In genomic region chr2:218908721-218909619, GRCh38 we compare ENCODE assay signal across 1 cellular context.
TF ChIP-seq lines count a peak whose summit lies in the region.

No MANE protein-coding gene starts in this region.

TF ChIP-seq in K562, 482 proteins besides CTCF, POLR2A, EP300 and RAD21 (continued from another document and continues in another):
- TF ChIP-seq ZNF407 (IDR thresholded peaks at IDR 0.05; ENCODE audit: low read depth) (no peak), ARNT (IDR thresholded peaks at IDR 0.05) (no peak), CTCFL (IDR thresholded peaks at IDR 0.05; ENCODE audit: borderline replicate concordance, insufficient read depth, low read depth, low read length, poor library complexity, severe bottlenecking) (no peak), SMAD3 (CRISPR knock-in tag; conservative IDR thresholded peaks at IDR 0.05) (no peak), HBP1 (CRISPR knock-in tag; IDR thresholded peaks at IDR 0.05) (no peak), MXD1 (CRISPR knock-in tag; IDR thresholded peaks at IDR 0.05; ENCODE audit: borderline replicate concordance, poor library complexity, severe bottlenecking) (no peak), KAT7 (CRISPR knock-in tag; IDR thresholded peaks at IDR 0.05; ENCODE audit: borderline replicate concordance) (no peak), PURB (CRISPR knock-in tag; IDR thresholded peaks at IDR 0.05; ENCODE audit: low read depth) (no peak), MYBL2 (IDR thresholded peaks at IDR 0.05; ENCODE audit: low read depth) (no peak), MYBL2 (CRISPR knock-in tag; IDR thresholded peaks at IDR 0.05; ENCODE audit: borderline replicate concordance) (no peak), KDM1A (IDR thresholded peaks at IDR 0.05) (no peak), MAZ (CRISPR knock-in tag; conservative IDR thresholded peaks at IDR 0.05 in 1 of 2, IDR thresholded peaks at IDR 0.05 in 1 of 2) (peak in 1 of 2 experiments; percentile 71; a peak in 2 of 4 replicates), ZNF830 (CRISPR knock-in tag; IDR thresholded peaks at IDR 0.05) (no peak), PHB (CRISPR knock-in tag; IDR thresholded peaks at IDR 0.05) (no peak), MGA (IDR thresholded peaks at IDR 0.05) (peak; percentile 84), SP1 (CRISPR knock-in tag; IDR thresholded peaks at IDR 0.05) (peak; percentile 78), BCLAF1 (IDR thresholded peaks at IDR 0.05; ENCODE audit: borderline replicate concordance in 1 of 2, control insufficient read depth in 1 of 2, low read depth in 2 of 2, low read length in 1 of 2) (no peak), SREBF1 (IDR thresholded peaks at IDR 0.05; ENCODE audit: borderline replicate concordance, low read depth, low read length) (no peak), GATA2 (CRISPR knock-in tag; IDR thresholded peaks at IDR 0.05) (no peak; the same call in 1 of the 2 replicates), ZNF324 (CRISPR knock-in tag; IDR thresholded peaks at IDR 0.05) (no peak), OTX1 (CRISPR knock-in tag; IDR thresholded peaks at IDR 0.05) (no peak), MXI1 (IDR thresholded peaks at IDR 0.05; ENCODE audit: low read depth, low read length) (no peak), NRF1 (conservative IDR thresholded peaks at IDR 0.05 in 1 of 2, IDR thresholded peaks at IDR 0.05 in 1 of 2) (peak; percentile 64 to 71), ZNF696 (CRISPR knock-in tag; conservative IDR thresholded peaks at IDR 0.05) (no peak), GABPB1 (CRISPR knock-in tag; IDR thresholded peaks at IDR 0.05) (peak; percentile 91)
